In genomic region chr10:116113721-116114501, GRCh38 we compare ENCODE assay signal across 15 cellular contexts.
DNase-seq lines count a peak whose midpoint lies in the region; ATAC-seq and TF ChIP-seq lines count a peak whose summit lies in the region.
"Had no signal": no experiment of that assay in that cellular context is flagged by ENCODE, and none has a peak within 500 bp of the region (broad histone marks: within the 10 kb centered on the region; RNA-seq: fewer than 3 reads in every experiment).

No MANE protein-coding gene starts in this region.

- TF ChIP-seq CTCF in brain microvascular endothelial cell (IDR thresholded peaks at IDR 0.05; ENCODE audit: low read depth, low read length, missing control alignments), result no peak

- H3K27ac ChIP-seq in ACC112 (ENCODE audit: low read depth, low read length) (peak overlapping the region; percentile 28; the same call in 1 of the 2 replicates), brain microvascular endothelial cell (no peak overlapping the region)
- H3K27ac ChIP-seq: body of pancreas, heart right ventricle, left ventricle myocardium inferior, thyroid gland had no signal

- H2AFZ ChIP-seq in ACC112 (ENCODE audit: low read length, unreplicated experiment), result no peak overlapping the region

- in situ Hi-C loops in brain microvascular endothelial cell (cut with HindIII; ENCODE audit: low pct_ligation_motif_present, low sequenced_read_pairs), result no loop called here

- H3K4me3 ChIP-seq in ACC112 (ENCODE audit: low read depth, low read length) (no peak overlapping the region), brain microvascular endothelial cell (ENCODE audit: low read depth, low read length) (no peak overlapping the region)
- H3K4me3 ChIP-seq: body of pancreas, heart right ventricle, left ventricle myocardium inferior, thyroid gland had no signal

- H3K79me2 ChIP-seq in ACC112 (ENCODE audit: control insufficient read depth, insufficient read depth, low read length, unreplicated experiment), result no peaks in the 10 kb centered on the region

- no peaks in the 10 kb centered on the region for H3K36me3 ChIP-seq in ACC112 (ENCODE audit: insufficient read depth, low read length)
- no peaks in the 10 kb centered on the region for H3K36me3 ChIP-seq in brain microvascular endothelial cell (replicated peaks)
- H3K36me3 ChIP-seq: heart right ventricle, left ventricle myocardium inferior, thyroid gland had no signal

- peaks cover 14% of the 10 kb centered on the region for H3K4me1 ChIP-seq in ACC112 (ENCODE audit: control insufficient read depth, insufficient read depth, low read length, unreplicated experiment)
- H3K4me1 ChIP-seq: body of pancreas, heart right ventricle, left ventricle myocardium inferior, thyroid gland had no signal

- peak; percentile 72 for DNase-seq in HS-27A (ENCODE audit: low read depth)
- peak; percentile 9 for DNase-seq in brain microvascular endothelial cell
- DNase-seq in non-pigmented ciliary epithelial cell (ENCODE audit: low read depth), result peak; percentile 42
- no peak for DNase-seq in GOT3 (lab: John Stamatoyannopoulos, UW)
- DNase-seq in stimulated activated CD8-positive, alpha-beta memory T cell treated with anti-CD3 and anti-CD28 coated beads, Interleukin-4, amount 100 ng/mL, for 48 hours, result no peak
- DNase-seq: activated CD4-positive, alpha-beta T cell treated with anti-CD3 and anti-CD28 coated beads for 36 hours; body of pancreas; DMS53; heart right ventricle; left ventricle myocardium inferior; T-cell; thyroid gland had no signal

- no peak for ATAC-seq in HG03439 (IDR thresholded peaks at IDR 0.05; ENCODE audit: unreplicated experiment)
- no peak for ATAC-seq in activated CD4-positive, CD25-positive, alpha-beta regulatory T cell treated with anti-CD3 and anti-CD28 coated beads, Interleukin-2, amount 50 U/mL, for 24 hours
- ATAC-seq: activated CD4-positive, alpha-beta T cell treated with anti-CD3 and anti-CD28 coated beads for 36 hours; body of pancreas; heart right ventricle; T-cell had no signal

- H3K27me3 ChIP-seq in ACC112 (ENCODE audit: insufficient read depth, low read length) (no peaks in the 10 kb centered on the region), brain microvascular endothelial cell (replicated peaks) (no peaks in the 10 kb centered on the region)
- H3K27me3 ChIP-seq: body of pancreas, thyroid gland had no signal

Comparison
In these comparisons a context has a peak if more than half of its experiments do, and no peak if none do; other contexts are left out.
1. DNase-seq: peak in HS-27A (single experiment), brain microvascular endothelial cell (single experiment) and non-pigmented ciliary epithelial cell (single experiment); none in GOT3 (single experiment) and stimulated activated CD8-positive, alpha-beta memory T cell treated with anti-CD3 and anti-CD28 coated beads, Interleukin-4, amount 100 ng/mL, for 48 hours (single experiment).